24 cellular contexts compared by ENCODE assay signal in genomic region chr7:155529346-155529745, GRCh38. TPM values are rescaled to one million over a fixed set of nuclear protein-coding genes. Genes with fewer than 3 reads are reported as not detected.
"Had no signal": no experiment of that assay in that cellular context is flagged by ENCODE, and none has a peak within 500 bp of the region (broad histone marks: within the 10 kb centered on the region; RNA-seq: fewer than 3 reads in every experiment).

No MANE protein-coding gene starts in this region.

- DNase-seq: colonic mucosa; effector CD8-positive, alpha-beta T cell; endodermal cell; foreskin fibroblast; gastrocnemius medialis; hippocampal formation; left ventricle myocardium superior; lower lobe of right lung; natural killer cell; stimulated activated CD4-positive, alpha-beta T cell treated with anti-CD3 and anti-CD28 coated beads, Interleukin-12 subunit alpha, Interleukin-12 subunit beta, amount 100 ng/mL, for 4 hours; stimulated activated CD4-positive, alpha-beta T cell treated with anti-CD3 and anti-CD28 coated beads, Interleukin-2, amount 100 ng/mL, for 24 hours; stimulated activated CD4-positive, alpha-beta T cell treated with anti-CD3 and anti-CD28 coated beads, Interleukin-4, amount 100 ng/mL, for 24 hours; stimulated activated naive CD4-positive, alpha-beta T cell treated with Interleukin-2 at 50 U/mL for 16 hours; stomach; testis had no signal

- ATAC-seq: esophagus mucosa; gastrocnemius medialis; left ventricle myocardium superior; lower lobe of right lung; natural killer cell; pancreas; right lobe of liver; stimulated activated effector memory CD8-positive, alpha-beta T cell treated with anti-CD3 and anti-CD28 coated beads, Interleukin-12 subunit alpha, Interleukin-12 subunit beta, amount 100 ng/mL, for 72 hours had no signal

RNA-seq across cellular contexts. Expression of gene CNPY1, which starts 17.0 kb away (rescaled TPM):
- total RNA-seq: colonic mucosa, esophagus mucosa, glomerular endothelial cell, left ventricle myocardium superior, lower lobe of right lung, mononuclear cell, natural killer cell, omental fat pad, pancreas, progenitor cell of endocrine pancreas, subcutaneous adipose tissue had no signal
